In genomic region chr12:24044973-24045703, GRCh38 we compare ENCODE assay signal across 1 cellular context.
TF ChIP-seq lines count a peak whose summit lies in the region.

No MANE protein-coding gene starts in this region.

TF ChIP-seq in HepG2, 621 proteins besides CTCF, POLR2A, EP300 and RAD21 (continued from another document and continues in another):
- no peak for TF ChIP-seq ATF7 (IDR thresholded peaks at IDR 0.05)
- no peak for TF ChIP-seq ATF7 (CRISPR knock-in tag; IDR thresholded peaks at IDR 0.05)
- TF ChIP-seq HNRNPUL1 (IDR thresholded peaks at IDR 0.05; ENCODE audit: low read depth, low read length), result no peak
- no peak for TF ChIP-seq ZNF709 (CRISPR knock-in tag; IDR thresholded peaks at IDR 0.05)
- no peak for TF ChIP-seq HOXA7 (CRISPR knock-in tag; IDR thresholded peaks at IDR 0.05)
- TF ChIP-seq ZNF691 (CRISPR knock-in tag; IDR thresholded peaks at IDR 0.05; ENCODE audit: borderline replicate concordance, low read depth), result no peak
- no peak for TF ChIP-seq JARID2 (CRISPR knock-in tag; IDR thresholded peaks at IDR 0.05; ENCODE audit: insufficient replicate concordance)
- no peak for TF ChIP-seq ZNF619 (CRISPR knock-in tag; IDR thresholded peaks at IDR 0.05)
- no peak for TF ChIP-seq BORCS8-MEF2B (CRISPR knock-in tag; IDR thresholded peaks at IDR 0.05)
- TF ChIP-seq MLLT10 (CRISPR knock-in tag; IDR thresholded peaks at IDR 0.05), result no peak
- no peak for TF ChIP-seq SNRNP70 (IDR thresholded peaks at IDR 0.05; ENCODE audit: low read depth, low read length)
- no peak for TF ChIP-seq SMYD3 (CRISPR knock-in tag; IDR thresholded peaks at IDR 0.05)
- TF ChIP-seq, protein P1, sequence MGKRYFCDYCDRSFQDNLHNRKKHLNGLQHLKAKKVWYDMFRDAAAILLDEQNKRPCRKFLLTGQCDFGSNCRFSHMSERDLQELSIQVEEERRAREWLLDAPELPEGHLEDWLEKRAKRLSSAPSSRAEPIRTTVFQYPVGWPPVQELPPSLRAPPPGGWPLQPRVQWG (CRISPR knock-in tag; IDR thresholded peaks at IDR 0.05; ENCODE audit: borderline replicate concordance, low read depth), result no peak
- peak; percentile 82 for TF ChIP-seq TFE3 (CRISPR knock-in tag; IDR thresholded peaks at IDR 0.05)
- TF ChIP-seq DZIP1 (CRISPR knock-in tag; IDR thresholded peaks at IDR 0.05), result no peak
- TF ChIP-seq SP5 (CRISPR knock-in tag; IDR thresholded peaks at IDR 0.05; ENCODE audit: borderline replicate concordance, low read depth), result peak; percentile 88
- TF ChIP-seq ZNF557 (CRISPR knock-in tag; IDR thresholded peaks at IDR 0.05), result no peak
- no peak for TF ChIP-seq ARNT (IDR thresholded peaks at IDR 0.05)
- TF ChIP-seq ZSCAN12 (CRISPR knock-in tag; IDR thresholded peaks at IDR 0.05), result no peak
- TF ChIP-seq SIX1 (CRISPR knock-in tag; IDR thresholded peaks at IDR 0.05; ENCODE audit: borderline replicate concordance), result peak; percentile 34; the same call in 1 of the 2 replicates
- no peak for TF ChIP-seq SAFB2 (CRISPR knock-in tag; IDR thresholded peaks at IDR 0.05; ENCODE audit: borderline replicate concordance, low read depth)
- TF ChIP-seq CEBPG (CRISPR knock-in tag; IDR thresholded peaks at IDR 0.05), result peak; percentile 69
- TF ChIP-seq TOE1 (CRISPR knock-in tag; IDR thresholded peaks at IDR 0.05), result no peak
- no peak for TF ChIP-seq NFIC (IDR thresholded peaks at IDR 0.05; ENCODE audit: low read length)
- no peak for TF ChIP-seq ZNF572 (CRISPR knock-in tag; IDR thresholded peaks at IDR 0.05)
- no peak for TF ChIP-seq ZNF280D (CRISPR knock-in tag; IDR thresholded peaks at IDR 0.05)
- TF ChIP-seq, protein P2, sequence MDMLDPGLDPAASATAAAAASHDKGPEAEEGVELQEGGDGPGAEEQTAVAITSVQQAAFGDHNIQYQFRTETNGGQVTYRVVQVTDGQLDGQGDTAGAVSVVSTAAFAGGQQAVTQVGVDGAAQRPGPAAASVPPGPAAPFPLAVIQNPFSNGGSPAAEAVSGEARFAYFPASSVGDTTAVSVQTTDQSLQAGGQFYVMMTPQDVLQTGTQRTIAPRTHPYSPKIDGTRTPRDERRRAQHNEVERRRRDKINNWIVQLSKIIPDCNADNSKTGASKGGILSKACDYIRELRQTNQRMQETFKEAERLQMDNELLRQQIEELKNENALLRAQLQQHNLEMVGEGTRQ (IDR thresholded peaks at IDR 0.05; ENCODE audit: low read depth, low read length), result peak; percentile 62
- TF ChIP-seq, protein P2 (CRISPR knock-in tag; IDR thresholded peaks at IDR 0.05; ENCODE audit: borderline replicate concordance), result peak; percentile 78; the same call in 1 of the 2 replicates
- TF ChIP-seq RARA (CRISPR knock-in tag; IDR thresholded peaks at IDR 0.05), result 0 out of 2 replicates have a peak, but pooled peaks have one; percentile 20
- no peak for TF ChIP-seq HNRNPLL (IDR thresholded peaks at IDR 0.05; ENCODE audit: low read depth, low read length, poor library complexity, severe bottlenecking)
- 0 out of 2 replicates have a peak, but pooled peaks have one; percentile 27 for TF ChIP-seq ZFP1 (CRISPR knock-in tag; IDR thresholded peaks at IDR 0.05)
- peak; percentile 33; the same call in 1 of the 2 replicates for TF ChIP-seq ZMYM3 (CRISPR knock-in tag; IDR thresholded peaks at IDR 0.05)
- no peak for TF ChIP-seq ELF4 (CRISPR knock-in tag; IDR thresholded peaks at IDR 0.05; ENCODE audit: borderline replicate concordance)
- no peak for TF ChIP-seq RFX3 (CRISPR knock-in tag; IDR thresholded peaks at IDR 0.05)
- TF ChIP-seq, protein P3, sequence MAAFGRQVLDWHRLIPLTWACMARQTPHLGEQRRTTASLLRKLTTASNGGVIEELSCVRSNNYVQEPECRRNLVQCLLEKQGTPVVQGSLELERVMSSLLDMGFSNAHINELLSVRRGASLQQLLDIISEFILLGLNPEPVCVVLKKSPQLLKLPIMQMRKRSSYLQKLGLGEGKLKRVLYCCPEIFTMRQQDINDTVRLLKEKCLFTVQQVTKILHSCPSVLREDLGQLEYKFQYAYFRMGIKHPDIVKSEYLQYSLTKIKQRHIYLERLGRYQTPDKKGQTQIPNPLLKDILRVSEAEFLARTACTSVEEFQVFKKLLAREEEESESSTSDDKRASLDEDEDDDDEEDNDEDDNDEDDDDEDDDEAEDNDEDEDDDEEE (CRISPR knock-in tag; IDR thresholded peaks at IDR 0.05), result no peak
- no peak for TF ChIP-seq ATF5 (CRISPR knock-in tag; IDR thresholded peaks at IDR 0.05; ENCODE audit: low read depth)
- TF ChIP-seq NFYB (CRISPR knock-in tag; IDR thresholded peaks at IDR 0.05), result no peak
- TF ChIP-seq HNF4G (IDR thresholded peaks at IDR 0.05; ENCODE audit: borderline replicate concordance, low read depth, low read length), result peak; percentile 65; the same call in 1 of the 2 replicates
- TF ChIP-seq HNF4G (CRISPR knock-in tag; IDR thresholded peaks at IDR 0.05; ENCODE audit: borderline replicate concordance, low read depth), result no peak
- TF ChIP-seq ZBTB3 (CRISPR knock-in tag; IDR thresholded peaks at IDR 0.05; ENCODE audit: borderline replicate concordance, low read depth), result no peak
- TF ChIP-seq NKX3-1 (CRISPR knock-in tag; IDR thresholded peaks at IDR 0.05), result no peak
- TF ChIP-seq RCOR2 (CRISPR knock-in tag; IDR thresholded peaks at IDR 0.05), result no peak
- TF ChIP-seq ZBTB37 (CRISPR knock-in tag; IDR thresholded peaks at IDR 0.05), result no peak
- TF ChIP-seq, protein P4, sequence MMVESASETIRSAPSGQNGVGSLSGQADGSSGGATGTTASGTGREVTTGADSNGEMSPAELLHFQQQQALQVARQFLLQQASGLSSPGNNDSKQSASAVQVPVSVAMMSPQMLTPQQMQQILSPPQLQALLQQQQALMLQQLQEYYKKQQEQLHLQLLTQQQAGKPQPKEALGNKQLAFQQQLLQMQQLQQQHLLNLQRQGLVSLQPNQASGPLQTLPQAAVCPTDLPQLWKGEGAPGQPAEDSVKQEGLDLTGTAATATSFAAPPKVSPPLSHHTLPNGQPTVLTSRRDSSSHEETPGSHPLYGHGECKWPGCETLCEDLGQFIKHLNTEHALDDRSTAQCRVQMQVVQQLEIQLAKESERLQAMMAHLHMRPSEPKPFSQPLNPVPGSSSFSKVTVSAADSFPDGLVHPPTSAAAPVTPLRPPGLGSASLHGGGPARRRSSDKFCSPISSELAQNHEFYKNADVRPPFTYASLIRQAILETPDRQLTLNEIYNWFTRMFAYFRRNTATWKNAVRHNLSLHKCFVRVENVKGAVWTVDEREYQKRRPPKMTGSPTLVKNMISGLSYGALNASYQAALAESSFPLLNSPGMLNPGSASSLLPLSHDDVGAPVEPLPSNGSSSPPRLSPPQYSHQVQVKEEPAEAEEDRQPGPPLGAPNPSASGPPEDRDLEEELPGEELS (CRISPR knock-in tag; IDR thresholded peaks at IDR 0.05), result peak; percentile 39
- TF ChIP-seq MED13 (CRISPR knock-in tag; IDR thresholded peaks at IDR 0.05), result no peak
- peak; percentile 94 for TF ChIP-seq HNF4A (CRISPR knock-in tag; IDR thresholded peaks at IDR 0.05)
- no peak; the same call in 1 of the 2 replicates for TF ChIP-seq HDAC1 (CRISPR knock-in tag; IDR thresholded peaks at IDR 0.05)
- no peak for TF ChIP-seq ZNF556 (CRISPR knock-in tag; IDR thresholded peaks at IDR 0.05; ENCODE audit: borderline replicate concordance)
- TF ChIP-seq TCF7L2 (IDR thresholded peaks at IDR 0.05; ENCODE audit: low read depth, low read length), result no peak
- TF ChIP-seq, protein P5, sequence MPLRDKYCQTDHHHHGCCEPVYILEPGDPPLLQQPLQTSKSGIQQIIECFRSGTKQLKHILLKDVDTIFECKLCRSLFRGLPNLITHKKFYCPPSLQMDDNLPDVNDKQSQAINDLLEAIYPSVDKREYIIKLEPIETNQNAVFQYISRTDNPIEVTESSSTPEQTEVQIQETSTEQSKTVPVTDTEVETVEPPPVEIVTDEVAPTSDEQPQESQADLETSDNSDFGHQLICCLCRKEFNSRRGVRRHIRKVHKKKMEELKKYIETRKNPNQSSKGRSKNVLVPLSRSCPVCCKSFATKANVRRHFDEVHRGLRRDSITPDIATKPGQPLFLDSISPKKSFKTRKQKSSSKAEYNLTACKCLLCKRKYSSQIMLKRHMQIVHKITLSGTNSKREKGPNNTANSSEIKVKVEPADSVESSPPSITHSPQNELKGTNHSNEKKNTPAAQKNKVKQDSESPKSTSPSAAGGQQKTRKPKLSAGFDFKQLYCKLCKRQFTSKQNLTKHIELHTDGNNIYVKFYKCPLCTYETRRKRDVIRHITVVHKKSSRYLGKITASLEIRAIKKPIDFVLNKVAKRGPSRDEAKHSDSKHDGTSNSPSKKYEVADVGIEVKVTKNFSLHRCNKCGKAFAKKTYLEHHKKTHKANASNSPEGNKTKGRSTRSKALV (CRISPR knock-in tag; IDR thresholded peaks at IDR 0.05), result no peak
